In the genomic region with DNA sequence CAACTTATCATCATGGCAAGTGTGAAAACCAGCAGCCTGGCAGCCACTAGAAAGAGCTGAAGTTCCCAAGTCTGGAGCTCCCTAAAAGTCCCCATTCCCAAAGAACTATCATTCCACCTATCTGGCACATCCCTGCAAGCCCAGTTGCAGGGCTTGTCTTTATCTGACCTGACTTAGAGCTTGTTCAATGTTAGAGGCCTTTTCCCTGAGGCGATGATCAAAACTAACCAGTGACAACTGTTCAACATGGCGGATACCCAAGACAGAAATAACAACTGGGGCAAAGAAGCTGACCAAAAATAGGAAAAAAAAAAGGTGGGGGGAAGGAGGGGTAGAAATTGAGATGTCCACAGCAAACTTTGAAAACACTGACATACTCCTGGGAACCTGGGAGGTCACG, we compare ENCODE assay signal across 18 cellular contexts. TPM values are rescaled to one million over a fixed set of nuclear protein-coding genes. Genes with fewer than 3 reads are reported as not detected.
"Had no signal": no experiment of that assay in that cellular context is flagged by ENCODE, and none has a peak within 500 bp of the region (broad histone marks: within the 10 kb centered on the region; RNA-seq: fewer than 3 reads in every experiment).

No MANE protein-coding gene starts in this region.

- H3K9me3 ChIP-seq: body of pancreas, pancreas, thyroid gland, uterus had no signal

- H3K9ac ChIP-seq: neural progenitor cell had no signal

- H3K9me3 Mint-ChIP-seq: activated T-helper 2 cell treated with anti-CD3 and anti-CD28 coated beads, Interferon-gamma antibody, Interleukin-2, Interleukin-4, amounts not matched to agents 10 μg/mL and 5 μg/mL and 100 μg/mL, durations not matched to agents 14 hours and 24 hours and 36 hours; dendritic cell treated with granulocyte-macrophage colony-stimulating factor and Interleukin-4, amounts not matched to agents 40 ng/mL and 50 ng/mL, for 4 days; effector memory CD8-positive, alpha-beta T cell; memory B cell; stimulated activated effector memory CD8-positive, alpha-beta T cell treated with anti-CD3 and anti-CD28 coated beads, Interleukin-12 subunit alpha, Interleukin-12 subunit beta, amount 100 ng/mL, for 72 hours had no signal

- H2AFZ ChIP-seq: neural progenitor cell had no signal

- ATAC-seq: body of pancreas; effector memory CD8-positive, alpha-beta T cell; left colon; pancreas; stimulated activated effector memory CD8-positive, alpha-beta T cell treated with anti-CD3 and anti-CD28 coated beads, Interleukin-12 subunit alpha, Interleukin-12 subunit beta, amount 100 ng/mL, for 72 hours; T-cell had no signal

- H3K27ac ChIP-seq: body of pancreas, neural progenitor cell, pancreas, thyroid gland, uterus, VCaP had no signal

- H3K27ac Mint-ChIP-seq: activated T-helper 2 cell treated with anti-CD3 and anti-CD28 coated beads, Interferon-gamma antibody, Interleukin-2, Interleukin-4, amounts not matched to agents 10 μg/mL and 5 μg/mL and 100 μg/mL, durations not matched to agents 14 hours and 24 hours and 36 hours; dendritic cell treated with granulocyte-macrophage colony-stimulating factor and Interleukin-4, amounts not matched to agents 40 ng/mL and 50 ng/mL, for 4 days; memory B cell; neural progenitor cell; stimulated activated effector memory CD8-positive, alpha-beta T cell treated with anti-CD3 and anti-CD28 coated beads, Interleukin-12 subunit alpha, Interleukin-12 subunit beta, amount 100 ng/mL, for 72 hours; T-cell had no signal

- H3K4me1 ChIP-seq: body of pancreas, pancreas, uterus had no signal

- H3K27me3 Mint-ChIP-seq: dendritic cell treated with granulocyte-macrophage colony-stimulating factor and Interleukin-4, amounts not matched to agents 40 ng/mL and 50 ng/mL, for 4 days; effector memory CD8-positive, alpha-beta T cell; memory B cell; T-cell had no signal

- H3K4me2 ChIP-seq: neural progenitor cell had no signal

- DNase-seq: activated CD4-positive, alpha-beta T cell treated with anti-CD3 and anti-CD28 coated beads for 4 hours; activated CD8-positive, alpha-beta memory T cell treated with anti-CD3 and anti-CD28 coated beads for 24 hours; activated naive CD4-positive, alpha-beta T cell treated with anti-CD3 and anti-CD28 coated beads, Interleukin-2, amount 50 U/mL, for 16 hours; body of pancreas; effector memory CD8-positive, alpha-beta T cell; erythroblast; left colon; pancreas; retina; T-cell; thyroid gland; uterus had no signal

- H3K36me3 ChIP-seq: neural progenitor cell, uterus had no signal

- H3K27me3 ChIP-seq: body of pancreas, neural progenitor cell, pancreas, thyroid gland, uterus had no signal

- H3K4me3 ChIP-seq: body of pancreas, neural progenitor cell, pancreas, thyroid gland, uterus had no signal

- H3K4me3 Mint-ChIP-seq: dendritic cell treated with granulocyte-macrophage colony-stimulating factor and Interleukin-4, amounts not matched to agents 40 ng/mL and 50 ng/mL, for 4 days; effector memory CD8-positive, alpha-beta T cell; memory B cell; neural progenitor cell; stimulated activated effector memory CD8-positive, alpha-beta T cell treated with anti-CD3 and anti-CD28 coated beads, Interleukin-12 subunit alpha, Interleukin-12 subunit beta, amount 100 ng/mL, for 72 hours; T-cell had no signal

RNA-seq across cellular contexts. Expression of a gene that starts 24.5 kb away (rescaled TPM):
- total RNA-seq: activated T-helper 2 cell treated with anti-CD3 and anti-CD28 coated beads, Interferon-gamma antibody, Interleukin-2, Interleukin-4, amounts not matched to agents 10 μg/mL and 5 μg/mL and 100 μg/mL, durations not matched to agents 14 hours and 24 hours and 36 hours; body of pancreas; left colon; T-cell; thyroid gland had no signal
- polyA plus RNA-seq: pancreas had no signal
